8 cellular contexts compared by ENCODE assay signal in the genomic region with DNA sequence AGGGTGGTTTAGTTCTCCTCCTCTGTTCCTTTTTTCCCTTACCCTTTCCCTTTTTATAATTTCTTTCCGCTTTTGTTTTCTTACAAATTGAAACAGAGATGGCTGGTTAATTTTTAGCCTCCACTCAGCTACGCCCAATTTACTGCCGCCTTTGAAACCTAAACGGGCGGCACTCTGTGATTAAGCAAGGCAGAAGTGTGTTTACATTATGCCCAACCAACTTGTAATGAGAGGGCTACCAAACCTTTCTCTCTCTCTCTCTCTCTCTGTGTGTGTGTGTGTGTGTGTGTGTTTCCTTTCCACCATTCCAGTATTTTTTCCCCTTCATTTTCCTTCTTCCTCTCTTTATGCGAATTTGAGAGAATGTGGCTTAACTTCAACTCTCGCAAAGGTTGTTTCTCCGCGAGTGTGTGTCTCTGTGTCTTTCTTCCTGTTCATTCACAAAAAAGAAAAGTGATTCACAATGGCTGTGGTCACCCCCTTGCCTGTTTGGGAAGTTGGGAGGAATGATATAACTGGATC.
DNase-seq lines count a peak whose midpoint lies in the region; ATAC-seq and TF ChIP-seq lines count a peak whose summit lies in the region.

No MANE protein-coding gene starts in this region.

- H3K4me1 ChIP-seq in mucosa of rectum (ENCODE audit: control insufficient read depth in 2 of 2, insufficient read depth in 2 of 2, low read length in 2 of 2), result peaks cover 53 to 83% of the 10 kb centered on the region in 2 donors

- H3K4me3 Mint-ChIP-seq in stimulated activated effector memory CD8-positive, alpha-beta T cell treated with anti-CD3 and anti-CD28 coated beads, Interleukin-12 subunit alpha, Interleukin-12 subunit beta, amount 100 ng/mL, for 72 hours, result no peak overlapping the region

- H3K9me3 ChIP-seq in mucosa of rectum (ENCODE audit: control insufficient read depth in 2 of 2, low read length in 2 of 2), result no peaks in the 10 kb centered on the region

- no peak for ATAC-seq in stimulated activated effector memory CD8-positive, alpha-beta T cell treated with anti-CD3 and anti-CD28 coated beads, Interleukin-12 subunit alpha, Interleukin-12 subunit beta, amount 100 ng/mL, for 72 hours
- ATAC-seq in HG03196 (IDR thresholded peaks at IDR 0.05; ENCODE audit: unreplicated experiment), result no peak

- TF ChIP-seq CTCF in AG10803 (conservative IDR thresholded peaks at IDR 0.05; ENCODE audit: low read length), result no peak

- H3K9ac ChIP-seq in mucosa of rectum (ENCODE audit: low read depth in 1 of 2, low read length in 2 of 2), result peak overlapping the region; percentile 72 to 83

- no peaks in the 10 kb centered on the region for H3K27me3 ChIP-seq in mucosa of rectum (ENCODE audit: control insufficient read depth in 2 of 2, insufficient read depth in 2 of 2, low read length in 2 of 2)

- no peaks in the 10 kb centered on the region for H3K36me3 Mint-ChIP-seq in stimulated activated effector memory CD8-positive, alpha-beta T cell treated with anti-CD3 and anti-CD28 coated beads, Interleukin-12 subunit alpha, Interleukin-12 subunit beta, amount 100 ng/mL, for 72 hours

- peaks cover 6% of the 10 kb centered on the region in 2 donors for H3K36me3 ChIP-seq in mucosa of rectum (ENCODE audit: control insufficient read depth in 2 of 2, insufficient read depth in 2 of 2, low read length in 2 of 2)

- no peaks in the 10 kb centered on the region for H3K9me3 Mint-ChIP-seq in stimulated activated effector memory CD8-positive, alpha-beta T cell treated with anti-CD3 and anti-CD28 coated beads, Interleukin-12 subunit alpha, Interleukin-12 subunit beta, amount 100 ng/mL, for 72 hours

- peak overlapping the region; percentile 99 for H3K27ac ChIP-seq in caudate nucleus (ENCODE audit: low read depth, low read length)
- H3K27ac ChIP-seq in mucosa of rectum (ENCODE audit: low read depth in 2 of 2, low read length in 2 of 2), result peak overlapping the region; percentile 85 to 86

- H3K4me3 ChIP-seq in AG10803 (ENCODE audit: low read length) (peak overlapping the region; percentile 87), mucosa of rectum (ENCODE audit: low read length in 2 of 2) (peak overlapping the region; percentile 59 to 80)

- no peak overlapping the region for H3K27ac Mint-ChIP-seq in stimulated activated effector memory CD8-positive, alpha-beta T cell treated with anti-CD3 and anti-CD28 coated beads, Interleukin-12 subunit alpha, Interleukin-12 subunit beta, amount 100 ng/mL, for 72 hours

- DNase-seq in AG10803 (ENCODE audit: low read depth), result peak; percentile 60
- DNase-seq in NCI-H2029 (lab: John Stamatoyannopoulos, UW), result peak; percentile 45
- DNase-seq in caudate nucleus (lab: John Stamatoyannopoulos, UW), result no peak
- DNase-seq in iPS-NIHi7 (ENCODE audit: extremely low spot score), result no peak
- DNase-seq in RKO (ENCODE audit: low spot score), result no peak
- no peak for DNase-seq in stimulated activated effector memory CD8-positive, alpha-beta T cell treated with anti-CD3 and anti-CD28 coated beads, Interleukin-12 subunit alpha, Interleukin-12 subunit beta, amount 100 ng/mL, for 72 hours (ENCODE audit: low spot score in 2 of 2)

- H3K4me1 Mint-ChIP-seq in stimulated activated effector memory CD8-positive, alpha-beta T cell treated with anti-CD3 and anti-CD28 coated beads, Interleukin-12 subunit alpha, Interleukin-12 subunit beta, amount 100 ng/mL, for 72 hours, result peaks cover 27% of the 10 kb centered on the region

Comparison
In these comparisons a context has a peak if more than half of its experiments do, and no peak if none do; other contexts are left out.
1. DNase-seq: peak in AG10803 (single experiment) and NCI-H2029 (single experiment); none in caudate nucleus (0 of 61), iPS-NIHi7 (single experiment), RKO (single experiment) and stimulated activated effector memory CD8-positive, alpha-beta T cell treated with anti-CD3 and anti-CD28 coated beads, Interleukin-12 subunit alpha, Interleukin-12 subunit beta, amount 100 ng/mL, for 72 hours (0 of 2).